In the genomic region with DNA sequence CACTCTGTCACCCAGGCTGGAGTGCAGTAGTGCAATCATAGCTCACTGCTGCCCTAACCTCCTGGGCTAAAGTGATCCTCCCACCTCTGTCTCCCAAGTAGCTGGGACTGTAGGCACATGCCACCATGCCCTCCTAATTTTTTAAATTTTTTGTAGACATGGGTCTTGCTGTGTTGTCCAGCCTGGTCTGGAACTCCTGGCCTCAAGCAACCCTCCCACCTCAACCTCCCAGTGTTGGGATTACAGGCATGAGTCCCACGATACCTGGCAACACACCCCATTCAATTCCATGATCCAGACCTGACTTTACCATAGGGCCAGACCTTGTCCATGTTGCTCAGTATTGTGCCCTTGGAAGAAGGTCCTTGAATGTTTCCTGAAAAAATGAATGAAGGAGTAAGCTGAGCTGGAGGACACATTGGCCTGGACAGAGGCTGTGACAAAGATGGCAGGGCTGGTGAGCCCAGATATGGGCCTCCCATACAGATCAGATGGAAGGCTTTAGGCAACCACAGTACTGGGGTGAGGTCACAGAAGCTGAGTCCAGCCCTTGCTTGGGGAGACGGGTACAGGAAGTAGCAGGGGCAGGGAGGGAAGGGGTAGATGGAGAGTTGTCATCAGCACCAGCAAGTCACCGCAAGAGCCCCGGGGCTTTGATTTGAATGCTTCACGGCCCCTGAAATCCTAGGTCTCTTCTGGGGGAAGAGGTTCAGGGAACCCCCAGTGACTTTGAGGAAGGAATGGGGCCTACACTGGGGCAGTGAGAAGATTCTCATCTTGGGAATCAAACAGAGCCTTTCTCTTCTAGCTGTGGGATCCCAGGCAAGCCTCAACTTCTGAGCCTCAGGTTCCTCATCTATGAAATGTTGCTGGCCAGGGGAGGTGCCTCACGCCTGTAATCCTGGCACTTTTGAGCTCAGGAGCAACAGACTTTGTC, we compare ENCODE assay signal across 1 cellular context.
TF ChIP-seq lines count a peak whose summit lies in the region.

No MANE protein-coding gene starts in this region.

TF ChIP-seq in IMR-90, 13 proteins besides CTCF, POLR2A, EP300 and RAD21:
- no peak for TF ChIP-seq MAFK (IDR thresholded peaks at IDR 0.05; ENCODE audit: low read depth, low read length)
- no peak for TF ChIP-seq ELK1 (IDR thresholded peaks at IDR 0.05; ENCODE audit: borderline replicate concordance, low read depth, low read length)
- TF ChIP-seq RCOR1 (IDR thresholded peaks at IDR 0.05; ENCODE audit: insufficient replicate concordance, low read length), result no peak
